In the genomic region with DNA sequence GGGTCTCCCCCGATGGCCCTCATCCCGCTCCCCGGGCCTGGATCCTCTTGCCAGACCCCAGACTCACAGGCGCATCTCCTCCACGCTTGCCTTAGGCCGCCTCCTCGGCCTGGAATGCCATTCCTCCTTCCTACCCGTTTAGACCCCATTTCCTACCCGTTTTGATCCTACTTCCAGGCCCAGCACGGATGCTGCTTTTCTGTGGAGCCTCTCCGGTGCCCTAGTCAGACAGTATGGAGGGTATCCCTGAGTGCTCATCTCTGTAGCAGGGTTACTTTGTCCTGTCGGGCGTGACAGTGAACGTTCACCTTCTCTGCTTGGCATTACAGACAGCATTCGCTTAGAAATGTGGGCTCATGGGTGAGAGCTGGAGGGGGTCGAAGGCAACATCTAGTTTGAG, we compare ENCODE assay signal across 19 cellular contexts. TPM values are rescaled to one million over a fixed set of nuclear protein-coding genes. Genes with fewer than 3 reads are reported as not detected.
A peak's percentile ranks its signal among the peaks of the same experiment; 100 is the strongest.
DNase-seq lines count a peak whose midpoint lies in the region; ATAC-seq, FAIRE-seq and TF ChIP-seq lines count a peak whose summit lies in the region.
"Had no signal": no experiment of that assay in that cellular context is flagged by ENCODE, and none has a peak within 500 bp of the region (broad histone marks: within the 10 kb centered on the region; RNA-seq: fewer than 3 reads in every experiment).

No MANE protein-coding gene starts in this region.

- no peak for FAIRE-seq in astrocyte (lab: Jason Lieb, UNC)
- FAIRE-seq: G401.6, H1 had no signal

- H3K4me3 Mint-ChIP-seq in astrocyte (ENCODE audit: unreplicated experiment): no peak overlapping the region
- H3K4me3 Mint-ChIP-seq in effector memory CD8-positive, alpha-beta T cell: no peak overlapping the region

- H3K36me3 Mint-ChIP-seq in astrocyte (ENCODE audit: low read depth, unreplicated experiment): no peaks in the 10 kb centered on the region
- no peaks in the 10 kb centered on the region for H3K36me3 Mint-ChIP-seq in effector memory CD8-positive, alpha-beta T cell (ENCODE audit: insufficient read depth)

- H3K27ac Mint-ChIP-seq in astrocyte (ENCODE audit: unreplicated experiment): no peak overlapping the region
- no peak overlapping the region for H3K27ac Mint-ChIP-seq in effector memory CD8-positive, alpha-beta T cell

- no peak for DNase-seq in astrocyte (ENCODE audit: low read depth)
- DNase-seq in esophagus squamous epithelium (lab: John Stamatoyannopoulos, UW): no peak
- DNase-seq in osteoblast (ENCODE audit: insufficient read length, low spot score, missing footprints): peak; percentile 79
- no peak for DNase-seq in effector memory CD8-positive, alpha-beta T cell
- no peak for DNase-seq in NCI-H524 treated with DMSO at 0.1 percent for 48 hours (lab: John Stamatoyannopoulos, UW)
- no peak for DNase-seq in NAMALWA (ENCODE audit: low spot score)
- DNase-seq: COR-L47, Kasumi-1, MM.1S, NCI-H1092 treated with DMSO at 0.1 percent for 48 hours, NCI-H146, NCI-H2029 treated with DMSO at 0.1 percent for 48 hours, NCI-H2171 treated with DMSO at 0.1 percent for 48 hours, NCI-H446 treated with DMSO at 0.1 percent for 48 hours had no signal

- H4K20me1 ChIP-seq in astrocyte (ENCODE audit: insufficient read depth, low read length): no peaks in the 10 kb centered on the region
- no peaks in the 10 kb centered on the region for H4K20me1 ChIP-seq in osteoblast (ENCODE audit: insufficient read depth, low read length)

- H3K4me3 ChIP-seq in astrocyte (ENCODE audit: insufficient read depth, low read depth, low read length) (no peak overlapping the region), esophagus squamous epithelium (no peak overlapping the region), osteoblast (ENCODE audit: insufficient read depth, low read length) (no peak overlapping the region)
- H3K4me3 ChIP-seq: Peyer's patch, SK-N-MC had no signal

- ATAC-seq in effector memory CD8-positive, alpha-beta T cell (replicated peaks): no peak
- ATAC-seq in HG03457 (IDR thresholded peaks at IDR 0.05; ENCODE audit: unreplicated experiment): no peak

- WGBS in esophagus squamous epithelium, 2 donors: 71 to 79% methylated on average over 16 of the region's 16 CpGs

- TF ChIP-seq POLR2A in esophagus squamous epithelium (IDR thresholded peaks at IDR 0.05): no peak

- peaks cover 32% of the 10 kb centered on the region for H3K27me3 Mint-ChIP-seq in astrocyte (ENCODE audit: low read depth, unreplicated experiment)
- H3K27me3 Mint-ChIP-seq in effector memory CD8-positive, alpha-beta T cell: no peaks in the 10 kb centered on the region

- H3K9me3 ChIP-seq in astrocyte (ENCODE audit: insufficient read depth, low read depth, low read length) (no peaks in the 10 kb centered on the region), esophagus squamous epithelium (no peaks in the 10 kb centered on the region), osteoblast (ENCODE audit: low read depth, low read length) (no peaks in the 10 kb centered on the region)
- H3K9me3 ChIP-seq: Peyer's patch had no signal

- TF ChIP-seq CTCF in astrocyte (IDR thresholded peaks at IDR 0.05; ENCODE audit: insufficient read depth, low read depth, low read length) (no peak), esophagus squamous epithelium (IDR thresholded peaks at IDR 0.05) (no peak), osteoblast (IDR thresholded peaks at IDR 0.05; ENCODE audit: extremely low read depth, low read depth, low read length) (no peak)

- intact Hi-C loops in esophagus squamous epithelium (cut with DNase I): no loop called here

- no peak overlapping the region for H3K9ac ChIP-seq in astrocyte (ENCODE audit: low read length)

- H3K4me2 ChIP-seq in astrocyte (ENCODE audit: low read length): no peak overlapping the region
- H3K4me2 ChIP-seq in osteoblast (ENCODE audit: insufficient read depth, low read length): no peak overlapping the region

- peaks cover 2% of the 10 kb centered on the region for H3K4me1 ChIP-seq in astrocyte (ENCODE audit: insufficient read depth, low read length)
- peaks cover 0 to 37% (median 22%) of the 10 kb centered on the region in 3 donors for H3K4me1 ChIP-seq in esophagus squamous epithelium
- peaks cover 4% of the 10 kb centered on the region for H3K4me1 ChIP-seq in osteoblast (ENCODE audit: insufficient read depth, low read length)

- H2AFZ ChIP-seq in astrocyte (ENCODE audit: low read depth, low read length) (peak overlapping the region; percentile 10), osteoblast (ENCODE audit: low read length) (no peak overlapping the region)

- no peaks in the 10 kb centered on the region for H3K9me3 Mint-ChIP-seq in astrocyte (ENCODE audit: unreplicated experiment)
- H3K9me3 Mint-ChIP-seq in effector memory CD8-positive, alpha-beta T cell: no peaks in the 10 kb centered on the region

- H3K27ac ChIP-seq in astrocyte (ENCODE audit: low read depth, low read length) (no peak overlapping the region), esophagus squamous epithelium (peak overlapping the region; percentile 2 to 84 (median 58)), osteoblast (ENCODE audit: low read depth, low read length) (no peak overlapping the region)
- H3K27ac ChIP-seq: SK-N-MC had no signal

- H3K36me3 ChIP-seq in astrocyte (ENCODE audit: insufficient read depth, low read length) (no peaks in the 10 kb centered on the region), esophagus squamous epithelium (no peaks in the 10 kb centered on the region), osteoblast (ENCODE audit: insufficient read depth, low read length) (no peaks in the 10 kb centered on the region)
- H3K36me3 ChIP-seq: Peyer's patch had no signal

- H3K79me2 ChIP-seq in astrocyte (ENCODE audit: insufficient read depth, low read length): no peaks in the 10 kb centered on the region
- H3K79me2 ChIP-seq in osteoblast (ENCODE audit: insufficient read depth, low read length): no peaks in the 10 kb centered on the region

- H3K4me1 Mint-ChIP-seq in astrocyte (ENCODE audit: low read depth, unreplicated experiment): peaks cover 8% of the 10 kb centered on the region
- H3K4me1 Mint-ChIP-seq in effector memory CD8-positive, alpha-beta T cell (ENCODE audit: low read depth in 2 of 2): peaks cover 0 to 11% of the 10 kb centered on the region in 2 donors

- peaks cover 2% of the 10 kb centered on the region for H3K27me3 ChIP-seq in astrocyte (ENCODE audit: insufficient read depth, low read length)
- H3K27me3 ChIP-seq in esophagus squamous epithelium: no peaks in the 10 kb centered on the region
- no peaks in the 10 kb centered on the region for H3K27me3 ChIP-seq in osteoblast (ENCODE audit: insufficient read depth, low read length)
- H3K27me3 ChIP-seq: Peyer's patch had no signal

RNA-seq across cellular contexts. Expression of a gene that starts 9.3 kb away (rescaled TPM):
- total RNA-seq in astrocyte: 0.38 and 0.73 TPM in 2 replicates
- total RNA-seq in esophagus squamous epithelium: under 1 TPM in 3 of 4 donors, not detected in 1; 0.03 to 0.76 (median 0.48) TPM
- total RNA-seq in osteoblast: under 0.01 and 0.72 TPM in 2 replicates

Comparison
In these comparisons a context has a peak if more than half of its experiments do, and no peak if none do; other contexts are left out.
1. H3K27ac ChIP-seq: peak in esophagus squamous epithelium (4 of 4); none in astrocyte (single experiment) and osteoblast (single experiment).